ENCODE assay signal across 21 cellular contexts in the genomic region with DNA sequence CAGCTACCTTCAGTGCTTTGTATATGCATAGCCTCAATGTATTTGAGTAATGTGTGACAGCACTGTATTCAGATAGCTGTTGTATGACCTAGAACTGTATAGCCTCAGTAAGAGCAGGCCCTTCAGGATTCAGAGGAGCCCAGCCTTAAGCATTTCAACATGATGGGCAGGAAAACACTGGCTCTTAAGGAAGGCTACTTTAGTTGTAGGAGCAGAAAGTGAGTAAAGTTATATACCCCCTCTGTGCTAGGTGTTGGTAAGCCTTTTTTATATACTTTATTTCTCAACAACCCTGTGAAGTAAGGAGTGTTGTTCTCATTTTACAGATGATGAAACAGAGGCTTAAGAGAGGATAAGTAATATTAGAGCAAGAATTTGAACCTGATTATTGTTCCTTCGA. TPM values are rescaled to one million over a fixed set of nuclear protein-coding genes. Genes with fewer than 3 reads are reported as not detected.
DNase-seq lines count a peak whose midpoint lies in the region; ATAC-seq, FAIRE-seq and TF ChIP-seq lines count a peak whose summit lies in the region.
"Had no signal": no experiment of that assay in that cellular context is flagged by ENCODE, and none has a peak within 500 bp of the region (broad histone marks: within the 10 kb centered on the region; RNA-seq: fewer than 3 reads in every experiment).

No MANE protein-coding gene starts in this region.

- no peaks in the 10 kb centered on the region for H3K4me1 ChIP-seq in K562 (replicated peaks in 1 of 2; ENCODE audit: control insufficient read depth in 2 of 2, insufficient read depth in 2 of 2, low read length in 2 of 2)
- H3K4me1 ChIP-seq in hepatocyte (ENCODE audit: insufficient read depth), result peaks cover 2% of the 10 kb centered on the region
- H3K4me1 ChIP-seq in gastrocnemius medialis, result peaks cover 25 to 45% of the 10 kb centered on the region in 2 donors
- H3K4me1 ChIP-seq in aorta (ENCODE audit: control insufficient read depth in 1 of 2, insufficient read depth in 2 of 2, low read length in 2 of 2), result peaks cover 0 to 1% of the 10 kb centered on the region in 2 donors

- no peaks in the 10 kb centered on the region for H3K4me1 Mint-ChIP-seq in Calu3 (ENCODE audit: low read depth, unreplicated experiment)
- H3K4me1 Mint-ChIP-seq: CD8-positive, alpha-beta memory T cell had no signal

- POLR2A ChIA-PET in K562 (lab: Yijun Ruan, JAX), result interaction anchor here (0.6 to 2.3 kb wide), 2 partner anchors 12 to 17 kb away, joined by 4 to 7 read pairs; no protein-coding TSS in a partner anchor

- H3K9ac ChIP-seq in K562 (ENCODE audit: insufficient read depth in 1 of 2, low read depth in 2 of 2, low read length in 2 of 2), result no peak overlapping the region
- H3K9ac ChIP-seq: BLaER1 treated with 17β-estradiol and CSF1 and Interleukin-3, amounts not matched to agents 10 nM and 100 nM had no signal

- WGBS in K562 (ENCODE audit: insufficient coverage, low coverage, missing lambda C conversion rate), result 27% methylated on average over 1 of the region's 1 CpG
- 80% methylated on average over 1 of the region's 1 CpG for WGBS in hepatocyte (ENCODE audit: low lambda C conversion rate, missing lambda C conversion rate)
- WGBS in aorta, 2 donors, result 83 to 87% methylated on average over 1 of the region's 1 CpG

- H3K79me2 ChIP-seq in K562 (ENCODE audit: control insufficient read depth, insufficient read depth, low read length) (no peaks in the 10 kb centered on the region), hepatocyte (peaks cover 10% of the 10 kb centered on the region)

- H3K27ac ChIP-seq in K562 (ENCODE audit: extremely low read depth, low read depth, low read length) (no peak overlapping the region), hepatocyte (peak overlapping the region; percentile 5), gastrocnemius medialis (peak overlapping the region; percentile 60 to 74 (median 66)), aorta (ENCODE audit: low read depth in 1 of 2, low read length in 2 of 2) (peak overlapping the region in 1 of 2 donors; percentile 81), caudate nucleus (ENCODE audit: low read depth, low read length) (no peak overlapping the region)
- H3K27ac ChIP-seq: BLaER1 treated with 17β-estradiol and CSF1 and Interleukin-3, amounts not matched to agents 10 nM and 100 nM had no signal

- H3K4me3 Mint-ChIP-seq in Calu3 (ENCODE audit: low read depth, unreplicated experiment), result no peak overlapping the region
- H3K4me3 Mint-ChIP-seq: CD8-positive, alpha-beta memory T cell had no signal

- no peak for FAIRE-seq in K562 (lab: Jason Lieb, UNC)
- FAIRE-seq: A204.1, G401.6 had no signal

- DNase-seq in Calu3 (no peak), K562 (ENCODE audit: extremely low read depth in 1 of 4, low spot score in 3 of 4) (no peak), hepatocyte (ENCODE audit: low spot score) (no peak), gastrocnemius medialis (no peak), aorta (no peak), caudate nucleus (lab: John Stamatoyannopoulos, UW) (no peak), DMS79 treated with DMSO at 0.1 percent for 48 hours (lab: John Stamatoyannopoulos, UW) (no peak)
- DNase-seq: CD8-positive, alpha-beta memory T cell; DND-41; KBM-7; NCI-H1436 treated with DMSO at 0.1 percent for 48 hours; NCI-H2029 treated with DMSO at 0.1 percent for 48 hours; NCI-H2171 treated with DMSO at 0.1 percent for 48 hours; NCI-H446 treated with DMSO at 0.1 percent for 48 hours; NCI-H748 treated with DMSO at 0.1 percent for 48 hours; PC-3 had no signal

- no peaks in the 10 kb centered on the region for H3K9me1 ChIP-seq in K562 (ENCODE audit: control insufficient read depth, insufficient read depth, low read length)

- H3K9me3 Mint-ChIP-seq in Calu3 (ENCODE audit: low read depth, unreplicated experiment), result no peaks in the 10 kb centered on the region
- H3K9me3 Mint-ChIP-seq: CD8-positive, alpha-beta memory T cell had no signal

- H3K36me3 ChIP-seq in K562 (ENCODE audit: control insufficient read depth, insufficient read depth, low read length), result peaks cover 5% of the 10 kb centered on the region; the same call in 1 of the 3 replicates
- H3K36me3 ChIP-seq in hepatocyte (replicated peaks; ENCODE audit: insufficient read depth, low read depth), result no peaks in the 10 kb centered on the region
- H3K36me3 ChIP-seq in gastrocnemius medialis, result no peaks in the 10 kb centered on the region
- H3K36me3 ChIP-seq in aorta (ENCODE audit: control insufficient read depth in 1 of 2, insufficient read depth in 2 of 2, low read length in 1 of 2), result peaks cover 0 to 4% of the 10 kb centered on the region in 2 donors

- H3K4me2 ChIP-seq in K562 (ENCODE audit: insufficient read depth, low read length) (no peak overlapping the region), hepatocyte (no peak overlapping the region)
- H3K4me2 ChIP-seq: BLaER1 treated with 17β-estradiol and CSF1 and Interleukin-3, amounts not matched to agents 10 nM and 100 nM had no signal

- intact Hi-C loops in Calu3 (cut with micrococcal nuclease; ENCODE audit: unreplicated experiment), result no loop called here
- intact Hi-C loops in K562 (cut with micrococcal nuclease), result no loop called here
- intact Hi-C loops in gastrocnemius medialis (cut with DNase I; ENCODE audit: low total_unique reads), result no loop called here
- intact Hi-C loops in aorta (cut with DNase I), result no loop called here

- H2AFZ ChIP-seq in K562 (ENCODE audit: low read depth, low read length), result no peak overlapping the region
- no peak overlapping the region for H2AFZ ChIP-seq in hepatocyte

- H3K27ac Mint-ChIP-seq in Calu3 (ENCODE audit: unreplicated experiment), result peak overlapping the region; percentile 34

- TF ChIP-seq POLR2A in K562 (conservative IDR thresholded peaks at IDR 0.05) (no peak), gastrocnemius medialis (IDR thresholded peaks at IDR 0.05) (no peak)

- peak; percentile 57; the same call in 2 of the 3 replicates for ATAC-seq in K562
- peak; percentile 86 for ATAC-seq in gastrocnemius medialis
- no peak for ATAC-seq in aorta (ENCODE audit: low FRiP score)
- no peak for ATAC-seq in GM21737 (IDR thresholded peaks at IDR 0.05; ENCODE audit: unreplicated experiment)
- ATAC-seq: HCT116, PC-3 had no signal

- no peak for TF ChIP-seq RAD21 in K562 (CRISPR knock-in tag; conservative IDR thresholded peaks at IDR 0.05 in 1 of 2, IDR thresholded peaks at IDR 0.05 in 1 of 2)

- H3K36me3 Mint-ChIP-seq in Calu3 (ENCODE audit: insufficient read depth, unreplicated experiment), result peaks cover 16% of the 10 kb centered on the region

- BruUV-seq in Calu3 (replicated peaks; lab: Mats Ljungman, UMichigan), result no TSS peak
- BruUV-seq in K562 (replicated peaks; lab: Mats Ljungman, UMichigan), result no TSS peak

- in situ Hi-C loops in K562 (cut with MboI) (no loop called here), gastrocnemius medialis (cut with MboI; ENCODE audit: low sequenced_read_pairs in 4 of 4) (no loop called here)

- H3K9me3 ChIP-seq in K562 (replicated peaks; ENCODE audit: control insufficient read depth, insufficient read depth, low read depth, low read length) (no peaks in the 10 kb centered on the region), hepatocyte (ENCODE audit: low read depth) (no peaks in the 10 kb centered on the region), gastrocnemius medialis (no peaks in the 10 kb centered on the region), aorta (ENCODE audit: control insufficient read depth, low read length) (no peaks in the 10 kb centered on the region)
- H3K9me3 ChIP-seq: BLaER1 treated with 17β-estradiol and CSF1 and Interleukin-3, amounts not matched to agents 10 nM and 100 nM had no signal

- H3K4me3 ChIP-seq in K562 (no peak overlapping the region), hepatocyte (no peak overlapping the region), gastrocnemius medialis (no peak overlapping the region), aorta (ENCODE audit: low read length in 2 of 2) (no peak overlapping the region)
- H3K4me3 ChIP-seq: BLaER1 treated with 17β-estradiol and CSF1 and Interleukin-3, amounts not matched to agents 10 nM and 100 nM had no signal

- H4K20me1 ChIP-seq in K562 (replicated peaks; ENCODE audit: control insufficient read depth, insufficient read depth, low read length) (no peaks in the 10 kb centered on the region), hepatocyte (ENCODE audit: insufficient read depth, poor library complexity, severe bottlenecking) (no peaks in the 10 kb centered on the region)

- H3K27me3 ChIP-seq in K562 (ENCODE audit: control insufficient read depth in 2 of 2, insufficient read depth in 2 of 2, low read length in 2 of 2) (no peaks in the 10 kb centered on the region), hepatocyte (no peaks in the 10 kb centered on the region), gastrocnemius medialis (no peaks in the 10 kb centered on the region), aorta (ENCODE audit: control insufficient read depth in 1 of 2, insufficient read depth in 2 of 2, low read length in 1 of 2) (no peaks in the 10 kb centered on the region)
- H3K27me3 ChIP-seq: BLaER1 treated with 17β-estradiol and CSF1 and Interleukin-3, amounts not matched to agents 10 nM and 100 nM had no signal

- CTCF ChIA-PET in Calu3 (lab: Charles Lee) (no interaction called here), K562 (lab: Yijun Ruan, JAX; ENCODE audit: low intra/inter-chr PET ratio) (no interaction called here)

- H3K9me2 ChIP-seq in hepatocyte (replicated peaks; ENCODE audit: insufficient read depth), result no peaks in the 10 kb centered on the region

- H3K27me3 Mint-ChIP-seq in Calu3 (ENCODE audit: unreplicated experiment), result no peaks in the 10 kb centered on the region
- H3K27me3 Mint-ChIP-seq: CD8-positive, alpha-beta memory T cell had no signal

- TF ChIP-seq EP300 in K562 (IDR thresholded peaks at IDR 0.05; ENCODE audit: low read length), result no peak

- TF ChIP-seq CTCF in Calu3 (IDR thresholded peaks at IDR 0.05; ENCODE audit: unreplicated experiment), result no peak
- no peak for TF ChIP-seq CTCF in K562 (IDR thresholded peaks at IDR 0.05 in 2 of 3, conservative IDR thresholded peaks at IDR 0.05 in 1 of 3; ENCODE audit: insufficient read depth in 2 of 3, low read depth in 1 of 3, low read length in 3 of 3)
- no peak for TF ChIP-seq CTCF in hepatocyte (IDR thresholded peaks at IDR 0.05; ENCODE audit: poor library complexity)
- TF ChIP-seq CTCF in gastrocnemius medialis (IDR thresholded peaks at IDR 0.05 in 4 of 5, conservative IDR thresholded peaks at IDR 0.05 in 1 of 5), result no peak

RNA-seq across cellular contexts. Expression of gene GPR21, which starts 1.5 kb away (rescaled TPM):
- total RNA-seq in Calu3 (2022) (2.0 and 3.1 TPM in 2 replicates), K562 (2014; rRNA removed) (0.24 TPM in 1 of 2 replicates, not detected in the other), K562 (2014; rRNA removed; fragmentation: Illumina TruSeq; extraction: Trizol) (0.36 and 0.67 TPM in 2 replicates), K562 (2015; rRNA removed; fragmentation: Illumina TruSeq; extraction: Trizol) (0.75 and 0.83 TPM in 2 replicates), K562 (2021) (0.16 TPM in 1 of 2 replicates, not detected in the other), hepatocyte (0.50 and 2.2 TPM in 2 replicates), gastrocnemius medialis (1 to 10 TPM in 2 of 4 donors, not detected in 2; 1.3 to 1.8 TPM), aorta (10 to 100 TPM in 1 of 2 donors, 1 to 10 TPM in 1; 8.8 to 13.9 TPM)
- 2.8 and 10.7 TPM in 2 replicates for total RNA-seq in K562 (2011; cell fraction: chromatin; rRNA removed; ENCODE audit: low replicate concordance)
- total RNA-seq in K562 (2011; cell fraction: nucleolus; rRNA removed), result 1.8 and 3.8 TPM in 2 replicates
- 7.3 and 13.7 TPM in 2 replicates for total RNA-seq in K562 (2011; cell fraction: nucleoplasm; rRNA removed)
- polyA plus RNA-seq in K562 (2011; rRNA removed) (0.27 TPM in 1 of 2 replicates, not detected in the other), K562 (2014; fragmentation: Illumina TruSeq; extraction: Trizol) (not detected in 2 replicates), K562 (2014; fragmentation: Nextera tagmentation; extraction: Ambion mirVana) (not detected), K562 (2014; rRNA removed) (0.15 TPM in 1 of 2 replicates, not detected in the other), hepatocyte (0.75 TPM in 1 of 2 replicates, not detected in the other), aorta (1 to 10 TPM in 1 of 2 donors, under 1 TPM in 1; 0.50 to 3.8 TPM)
- polyA plus RNA-seq in K562 (2011; cell fraction: cytosol; rRNA removed), result 0.09 TPM in 1 of 2 replicates, not detected in the other
- polyA plus RNA-seq in K562 (2011; cell fraction: nucleus; rRNA removed), result 1.1 and 2.2 TPM in 2 replicates
- polyA plus RNA-seq in K562 (2012), result not detected in 2 replicates
- 5.1 and 6.2 TPM in 2 replicates for polyA minus RNA-seq in K562 (2011; rRNA and poly(A)+ RNA removed)
- polyA minus RNA-seq in K562 (2011; cell fraction: cytosol; rRNA and poly(A)+ RNA removed), result not detected in 2 replicates
- 6.0 and 7.4 TPM in 2 replicates for polyA minus RNA-seq in K562 (2011; cell fraction: nucleus; rRNA and poly(A)+ RNA removed)
- polyA plus RNA-seq: CD8-positive, alpha-beta memory T cell had no signal

Comparison
In these comparisons a context has a peak if more than half of its experiments do, and no peak if none do; other contexts are left out.
1. ATAC-seq: peak in K562 (single experiment) and gastrocnemius medialis (2 of 2); none in aorta (single experiment) and GM21737 (single experiment).
2. H3K27ac ChIP-seq: peak in hepatocyte (single experiment) and gastrocnemius medialis (4 of 4); none in K562 (single experiment) and caudate nucleus (single experiment).